9 cellular contexts compared by ENCODE assay signal in genomic region chr2:6866239-6866745, GRCh38. TPM values are rescaled to one million over a fixed set of nuclear protein-coding genes. Genes with fewer than 3 reads are reported as not detected.
DNase-seq lines count a peak whose midpoint lies in the region; ATAC-seq, FAIRE-seq and TF ChIP-seq lines count a peak whose summit lies in the region.
"Had no signal": no experiment of that assay in that cellular context is flagged by ENCODE, and none has a peak within 500 bp of the region (broad histone marks: within the 10 kb centered on the region; RNA-seq: fewer than 3 reads in every experiment).

No MANE protein-coding gene starts in this region.

- FAIRE-seq in GM18507 (lab: Jason Lieb, UNC) (peak; percentile 93), frontal cortex (lab: Jason Lieb, UNC) (no peak)
- FAIRE-seq: TTC549 had no signal

- H3K4me1 Mint-ChIP-seq in activated T-cell treated with anti-CD3 and anti-CD28 coated beads, Interleukin-2, amount 50 U/mL, for 4 hours (ENCODE audit: low read depth): peaks cover 31% of the 10 kb centered on the region

- TF ChIP-seq POLR2A in ovary (IDR thresholded peaks at IDR 0.05): no peak

- H3K27ac ChIP-seq in ovary: peak overlapping the region; percentile 80 to 86

- TF ChIP-seq EP300 in ovary (IDR thresholded peaks at IDR 0.05): no peak

- intact Hi-C loops in ovary (cut with DNase I): no loop called here

- H3K27me3 ChIP-seq in ovary: no peaks in the 10 kb centered on the region

- no peaks in the 10 kb centered on the region for H3K9me3 ChIP-seq in ovary

- peaks cover 8% of the 10 kb centered on the region for H3K9me3 Mint-ChIP-seq in activated T-cell treated with anti-CD3 and anti-CD28 coated beads, Interleukin-2, amount 50 U/mL, for 4 hours

- peaks cover 17% of the 10 kb centered on the region for H3K36me3 Mint-ChIP-seq in activated T-cell treated with anti-CD3 and anti-CD28 coated beads, Interleukin-2, amount 50 U/mL, for 4 hours (ENCODE audit: insufficient read depth)

- H3K4me3 ChIP-seq in AG10803 (ENCODE audit: low read length) (peak overlapping the region; percentile 64), ovary (peak overlapping the region; percentile 72)

- no peaks in the 10 kb centered on the region for H3K4me1 ChIP-seq in ovary (ENCODE audit: insufficient read depth)

- H3K27me3 Mint-ChIP-seq in activated T-cell treated with anti-CD3 and anti-CD28 coated beads, Interleukin-2, amount 50 U/mL, for 4 hours (ENCODE audit: low read depth): no peaks in the 10 kb centered on the region

- 2 to 3% (median 3%) methylated on average over 10 of the region's 10 CpGs for WGBS in ovary, 3 donors

- TF ChIP-seq CTCF in AG10803 (conservative IDR thresholded peaks at IDR 0.05; ENCODE audit: low read length): peak; percentile 37
- peak in 2 of 3 donors; percentile 12 to 27 for TF ChIP-seq CTCF in ovary (IDR thresholded peaks at IDR 0.05)

- ATAC-seq in HG03060 (IDR thresholded peaks at IDR 0.05; ENCODE audit: low read depth, unreplicated experiment) (peak; percentile 37), HG03521 (IDR thresholded peaks at IDR 0.05; ENCODE audit: unreplicated experiment) (no peak)
- ATAC-seq in activated T-cell treated with anti-CD3 and anti-CD28 coated beads, Interleukin-2, amount 50 U/mL, for 4 hours: peak in 1 of 2 donors; percentile 33

- no peaks in the 10 kb centered on the region for H3K36me3 ChIP-seq in ovary

- no peak for DNase-seq in AG10803 (ENCODE audit: low read depth)
- peak; percentile 18 for DNase-seq in GM18507 (ENCODE audit: extremely low spot score, insufficient read length, low read depth)
- peak; percentile 74 for DNase-seq in NCI-H2171 treated with DMSO at 0.1 percent for 48 hours (lab: John Stamatoyannopoulos, UW)
- DNase-seq in activated T-cell treated with anti-CD3 and anti-CD28 coated beads, Interleukin-2, amount 50 U/mL, for 4 hours: peak; percentile 23
- peak; percentile 37 to 40 for DNase-seq in frontal cortex (ENCODE audit: low spot score in 2 of 2)
- DNase-seq in ovary: peak; percentile 30 to 48 (median 41)

- peak overlapping the region; percentile 97 for H3K4me3 Mint-ChIP-seq in activated T-cell treated with anti-CD3 and anti-CD28 coated beads, Interleukin-2, amount 50 U/mL, for 4 hours

RNA-seq across cellular contexts. Expression of gene CMPK2, which starts 0.6 kb away (rescaled TPM):
- 1 to 10 TPM; 2.5 to 4.2 (median 3.2) TPM for total RNA-seq in activated T-cell treated with anti-CD3 and anti-CD28 coated beads, Interleukin-2, amount 50 U/mL, for 4 hours
- total RNA-seq in frontal cortex (10.2 TPM), ovary (1 to 10 TPM; 2.7 to 7.1 (median 4.2) TPM)
- 10 to 100 TPM in 1 of 2 donors, 1 to 10 TPM in 1; 3.1 to 11.5 TPM for polyA plus RNA-seq in ovary

RNA-seq across cellular contexts. Expression of gene RSAD2, which starts 11.3 kb away (rescaled TPM):
- total RNA-seq in activated T-cell treated with anti-CD3 and anti-CD28 coated beads, Interleukin-2, amount 50 U/mL, for 4 hours: 1 to 10 TPM; 2.8 to 4.3 (median 3.3) TPM
- total RNA-seq in frontal cortex (3.3 TPM), ovary (1 to 10 TPM; 1.9 to 9.2 (median 4.5) TPM)
- 10 to 100 TPM in 1 of 2 donors, 1 to 10 TPM in 1; 4.7 to 11.1 TPM for polyA plus RNA-seq in ovary

RNA-seq across cellular contexts. Expression of gene RNF144A, which starts 50.9 kb away (rescaled TPM):
- 10 to 100 TPM; 13.7 to 25.6 (median 18.9) TPM for total RNA-seq in activated T-cell treated with anti-CD3 and anti-CD28 coated beads, Interleukin-2, amount 50 U/mL, for 4 hours
- total RNA-seq in frontal cortex (33.8 TPM), ovary (10 to 100 TPM; 19.1 to 47.7 (median 25.3) TPM)
- 10 to 100 TPM; 10.4 to 23.4 TPM for polyA plus RNA-seq in ovary
